Comparison of ENCODE assay signal across 26 cellular contexts in the genomic region with DNA sequence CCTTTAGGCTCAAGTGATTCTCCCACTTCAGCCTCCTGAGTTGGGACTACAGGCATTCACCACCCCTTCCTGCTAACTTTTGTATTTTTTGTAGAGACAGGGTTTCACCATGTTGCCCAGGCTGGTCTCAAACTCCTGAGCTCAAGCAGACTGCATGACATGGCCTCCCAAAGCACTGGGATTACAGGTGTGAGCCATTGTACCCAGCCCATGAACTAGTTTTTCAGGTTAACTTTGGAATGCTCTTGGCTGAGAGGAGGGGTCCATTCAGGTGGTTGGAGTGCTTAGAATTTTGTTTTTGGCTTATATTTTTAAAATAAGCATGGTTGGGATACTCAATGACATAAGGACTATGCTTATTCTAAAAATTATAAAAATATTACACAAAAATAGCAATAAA.
DNase-seq lines count a peak whose midpoint lies in the region; ATAC-seq and TF ChIP-seq lines count a peak whose summit lies in the region.
"Had no signal": no experiment of that assay in that cellular context is flagged by ENCODE, and none has a peak within 500 bp of the region (broad histone marks: within the 10 kb centered on the region; RNA-seq: fewer than 3 reads in every experiment).

No MANE protein-coding gene starts in this region.

- no peaks in the 10 kb centered on the region for H3K27me3 Mint-ChIP-seq in MCF 10A (ENCODE audit: insufficient read depth, unreplicated experiment)

- no peak overlapping the region for H3K23ac ChIP-seq in trophoblast cell (ENCODE audit: low read length)

- peak; percentile 84 for ATAC-seq in esophagus mucosa
- ATAC-seq: CD8-positive, alpha-beta T cell; K562 had no signal

- H3K18ac ChIP-seq in trophoblast cell (ENCODE audit: low read length), result no peak overlapping the region

- H3K27ac Mint-ChIP-seq in MCF 10A (ENCODE audit: low read depth, unreplicated experiment), result peak overlapping the region; percentile 94
- H3K27ac Mint-ChIP-seq: CD8-positive, alpha-beta T cell had no signal

- no peak overlapping the region for H3K4ac ChIP-seq in trophoblast cell (ENCODE audit: low read depth, low read length)

- H4K91ac ChIP-seq in trophoblast cell (ENCODE audit: low read depth, low read length), result peak overlapping the region; percentile 90

- no peak overlapping the region for H2BK12ac ChIP-seq in trophoblast cell (ENCODE audit: low read length)

- no TSS peak for BruUV-seq in MCF 10A (replicated peaks; lab: Mats Ljungman, UMichigan)

- H3K36me3 ChIP-seq in breast epithelium, result no peaks in the 10 kb centered on the region
- H3K36me3 ChIP-seq in ascending aorta, result no peaks in the 10 kb centered on the region
- H3K36me3 ChIP-seq in trophoblast cell (ENCODE audit: control insufficient read depth in 1 of 2, insufficient read depth in 2 of 2, low read length in 2 of 2), result no peaks in the 10 kb centered on the region

- DNase-seq in MCF 10A (ENCODE audit: unreplicated experiment) (no peak), breast epithelium (ENCODE audit: low spot score in 2 of 2) (no peak), ascending aorta (ENCODE audit: low spot score in 2 of 2) (no peak), trophoblast cell (peak in 1 of 2 donors; percentile 24), NCI-H1694 treated with DMSO at 0.1 percent for 48 hours (lab: John Stamatoyannopoulos, UW) (no peak), NCI-H748 treated with DMSO at 0.1 percent for 48 hours (lab: John Stamatoyannopoulos, UW) (no peak), T-helper 2 cell (no peak)
- DNase-seq: 8988T, AML-193, C1 segment of cervical spinal cord, DMS153, GDM1, H7, MM.1S, NCI-H1048, NCI-H1417 treated with DMSO at 0.1 percent for 48 hours, NCI-H1930, NCI-H226, NCI-H524, NCI-H82, OCI-M1, SHP77 treated with DMSO at 0.1 percent for 48 hours had no signal

- no peaks in the 10 kb centered on the region for H3K4me1 ChIP-seq in breast epithelium
- H3K4me1 ChIP-seq in ascending aorta, result no peaks in the 10 kb centered on the region
- H3K4me1 ChIP-seq in trophoblast cell (ENCODE audit: control insufficient read depth in 1 of 2, insufficient read depth in 2 of 2, low read length in 2 of 2), result no peaks in the 10 kb centered on the region

- H2BK120ac ChIP-seq in trophoblast cell (ENCODE audit: insufficient read depth, low read length, poor library complexity), result peak overlapping the region; percentile 60

- no peak overlapping the region for H4K8ac ChIP-seq in trophoblast cell (ENCODE audit: low read depth, low read length)

- H3K4me3 Mint-ChIP-seq in MCF 10A (ENCODE audit: unreplicated experiment), result no peak overlapping the region
- H3K4me3 Mint-ChIP-seq: CD8-positive, alpha-beta T cell had no signal

- TF ChIP-seq POLR2A in breast epithelium (IDR thresholded peaks at IDR 0.05), result no peak

- peaks cover 2% of the 10 kb centered on the region for H3K79me1 ChIP-seq in trophoblast cell (ENCODE audit: low read length)

- peak overlapping the region; percentile 15 for H2BK5ac ChIP-seq in trophoblast cell (ENCODE audit: low read depth, low read length, poor library complexity)

- intact Hi-C loops in MCF 10A (cut with micrococcal nuclease), result no loop called here
- intact Hi-C loops in breast epithelium (cut with DNase I; ENCODE audit: low total_unique reads), result no loop called here
- intact Hi-C loops in ascending aorta (cut with DNase I), result no loop called here

- H3K36me3 Mint-ChIP-seq in MCF 10A (ENCODE audit: insufficient read depth, unreplicated experiment), result no peaks in the 10 kb centered on the region
- H3K36me3 Mint-ChIP-seq: CD8-positive, alpha-beta T cell had no signal

- TF ChIP-seq CTCF in MCF 10A (IDR thresholded peaks at IDR 0.05; ENCODE audit: unreplicated experiment), result no peak
- TF ChIP-seq CTCF in breast epithelium (IDR thresholded peaks at IDR 0.05), result no peak
- no peak for TF ChIP-seq CTCF in ascending aorta (IDR thresholded peaks at IDR 0.05)

- POLR2A ChIA-PET in MCF 10A (lab: Yijun Ruan, JAX), result no interaction called here

- no peak overlapping the region for H3K4me2 ChIP-seq in trophoblast cell (ENCODE audit: low read length)

- CTCF ChIA-PET in MCF 10A (lab: Yijun Ruan, JAX), result interaction anchor here (1.2 kb wide), 1 partner anchor 11 kb away, joined by 3 read pairs; no protein-coding TSS in a partner anchor

- no peak overlapping the region for H2AK5ac ChIP-seq in trophoblast cell (ENCODE audit: low read length)

- no peak overlapping the region for H4K12ac ChIP-seq in trophoblast cell (ENCODE audit: low read depth, low read length)

- H3K14ac ChIP-seq in trophoblast cell (ENCODE audit: low read length), result no peak overlapping the region

- H3K27me3 ChIP-seq in breast epithelium, result peaks cover 0 to 7% of the 10 kb centered on the region in 2 donors
- H3K27me3 ChIP-seq in ascending aorta, result no peaks in the 10 kb centered on the region
- H3K27me3 ChIP-seq in trophoblast cell (ENCODE audit: insufficient read depth, low read length), result no peaks in the 10 kb centered on the region

- H3K27ac ChIP-seq in breast epithelium (no peak overlapping the region), ascending aorta (peak overlapping the region; percentile 32 to 45), trophoblast cell (ENCODE audit: low read depth, low read length) (peak overlapping the region; percentile 89)
- H3K27ac ChIP-seq: SK-N-MC had no signal

- H3K9me3 Mint-ChIP-seq in MCF 10A (ENCODE audit: unreplicated experiment), result no peaks in the 10 kb centered on the region

- H3K4me1 Mint-ChIP-seq in MCF 10A (ENCODE audit: insufficient read depth, unreplicated experiment), result peaks cover 15% of the 10 kb centered on the region

- H2AFZ ChIP-seq in trophoblast cell (ENCODE audit: insufficient read depth, low read length, poor library complexity), result no peak overlapping the region

- H3K9ac ChIP-seq in trophoblast cell (ENCODE audit: low read length), result no peak overlapping the region

- H3K4me3 ChIP-seq in breast epithelium (no peak overlapping the region), ascending aorta (no peak overlapping the region), trophoblast cell (ENCODE audit: low read depth, low read length) (no peak overlapping the region)
- H3K4me3 ChIP-seq: K562, SK-N-MC had no signal

- no peaks in the 10 kb centered on the region for H3K79me2 ChIP-seq in trophoblast cell (ENCODE audit: control insufficient read depth, insufficient read depth, low read length, poor library complexity)

- H3K9me3 ChIP-seq in breast epithelium (no peaks in the 10 kb centered on the region), ascending aorta (no peaks in the 10 kb centered on the region), trophoblast cell (ENCODE audit: insufficient read depth, low read depth, low read length) (no peaks in the 10 kb centered on the region)

Comparison
In these comparisons a context has a peak if more than half of its experiments do, and no peak if none do; other contexts are left out.
1. H3K27ac ChIP-seq: peak in ascending aorta (2 of 2) and trophoblast cell (single experiment); none in breast epithelium (0 of 2).